ENCODE assay signal across 2 cellular contexts in the genomic region with DNA sequence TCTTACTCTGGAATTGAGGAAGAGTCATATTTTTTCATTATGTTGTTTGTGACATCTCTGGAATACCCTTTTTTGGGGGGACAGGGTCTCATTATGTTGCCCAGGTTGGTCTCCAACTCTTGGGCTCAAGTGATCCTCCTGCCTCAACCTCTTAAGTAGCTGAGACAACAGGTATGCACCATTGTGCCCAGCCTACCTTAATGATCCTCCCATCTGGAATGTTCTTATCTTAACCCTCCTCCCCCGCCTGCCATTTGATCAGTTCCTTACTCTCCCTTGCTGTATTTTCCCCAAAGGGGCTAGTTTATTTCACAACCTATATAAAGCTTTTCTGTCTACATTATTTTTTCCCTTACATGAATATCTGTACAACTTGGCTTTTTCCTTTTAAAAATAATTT.
TF ChIP-seq lines count a peak whose summit lies in the region.

No MANE protein-coding gene starts in this region.

TF ChIP-seq in SK-N-SH, 30 proteins besides CTCF, POLR2A, EP300 and RAD21 (continued from another document):
- TF ChIP-seq FOSL2 (IDR thresholded peaks at IDR 0.05; ENCODE audit: borderline replicate concordance, low read depth), result no peak
- TF ChIP-seq EZH2phosphoT487 (IDR thresholded peaks at IDR 0.05; ENCODE audit: borderline replicate concordance, low read depth), result no peak

TF ChIP-seq in SK-N-SH treated with all-trans-retinoic acid at 6 μM for 48 hours, 23 proteins besides CTCF, POLR2A, EP300 and RAD21 (continued from another document):
- TF ChIP-seq, protein P1, sequence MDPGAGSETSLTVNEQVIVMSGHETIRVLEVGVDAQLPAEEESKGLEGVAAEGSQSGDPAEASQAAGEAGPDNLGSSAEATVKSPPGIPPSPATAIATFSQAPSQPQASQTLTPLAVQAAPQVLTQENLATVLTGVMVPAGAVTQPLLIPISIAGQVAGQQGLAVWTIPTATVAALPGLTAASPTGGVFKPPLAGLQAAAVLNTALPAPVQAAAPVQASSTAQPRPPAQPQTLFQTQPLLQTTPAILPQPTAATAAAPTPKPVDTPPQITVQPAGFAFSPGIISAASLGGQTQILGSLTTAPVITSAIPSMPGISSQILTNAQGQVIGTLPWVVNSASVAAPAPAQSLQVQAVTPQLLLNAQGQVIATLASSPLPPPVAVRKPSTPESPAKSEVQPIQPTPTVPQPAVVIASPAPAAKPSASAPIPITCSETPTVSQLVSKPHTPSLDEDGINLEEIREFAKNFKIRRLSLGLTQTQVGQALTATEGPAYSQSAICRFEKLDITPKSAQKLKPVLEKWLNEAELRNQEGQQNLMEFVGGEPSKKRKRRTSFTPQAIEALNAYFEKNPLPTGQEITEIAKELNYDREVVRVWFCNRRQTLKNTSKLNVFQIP (CRISPR knock-in tag; IDR thresholded peaks at IDR 0.05; ENCODE audit: borderline replicate concordance, low read depth), result no peak
- no peak for TF ChIP-seq ZFP30 (CRISPR knock-in tag; IDR thresholded peaks at IDR 0.05)
